ENCODE assay signal across 8 cellular contexts in genomic region chr18:48475635-48476549, GRCh38.
A peak's percentile ranks its signal among the peaks of the same experiment; 100 is the strongest.
DNase-seq lines count a peak whose midpoint lies in the region; ATAC-seq and TF ChIP-seq lines count a peak whose summit lies in the region.

No MANE protein-coding gene starts in this region.

- no peak overlapping the region for H3K4me3 ChIP-seq in naive thymus-derived CD4-positive, alpha-beta T cell (ENCODE audit: low read length)

- no peak overlapping the region for H3K4me3 Mint-ChIP-seq in naive thymus-derived CD4-positive, alpha-beta T cell

- 0 out of 2 replicates have a peak overlapping the region, but pooled peaks have one; percentile 6 for H3K27ac ChIP-seq in VCaP
- H3K27ac ChIP-seq in naive thymus-derived CD4-positive, alpha-beta T cell (ENCODE audit: low read depth, low read length): no peak overlapping the region

- CTCF ChIA-PET in naive thymus-derived CD4-positive, alpha-beta T cell (lab: Charles Lee): interaction anchor here (0.7 to 2.0 kb wide), 5 partner anchors 10 to 189 kb away, joined by 3 to 8 read pairs (median 5); no protein-coding TSS in a partner anchor

- intact Hi-C loops in naive thymus-derived CD4-positive, alpha-beta T cell (cut with micrococcal nuclease): loop anchor here (1.0 to 10.0 kb wide), 2 partner anchors 59 to 188 kb away; partner anchors contain the start of gene CTIF (in 1 of the 2)

- H3K27me3 Mint-ChIP-seq in naive thymus-derived CD4-positive, alpha-beta T cell: peaks cover 14 to 54% (median 34%) of the 10 kb centered on the region in 5 donors

- H3K27ac Mint-ChIP-seq in naive thymus-derived CD4-positive, alpha-beta T cell: no peak overlapping the region

- H3K9me3 ChIP-seq in naive thymus-derived CD4-positive, alpha-beta T cell (ENCODE audit: control insufficient read depth in 2 of 3, low read length in 3 of 3): no peaks in the 10 kb centered on the region

- no peaks in the 10 kb centered on the region for H3K4me1 Mint-ChIP-seq in naive thymus-derived CD4-positive, alpha-beta T cell

- DNase-seq in ELR (ENCODE audit: low read depth): peak; percentile 82
- peak; percentile 83 for DNase-seq in NCI-H2227 (lab: John Stamatoyannopoulos, UW; ENCODE audit: unreplicated experiment)
- peak; percentile 68 for DNase-seq in fibroblast of gingiva (ENCODE audit: low read depth)
- peak in 6 of 9 donors; percentile 19 to 40 (median 29) for DNase-seq in naive thymus-derived CD4-positive, alpha-beta T cell
- DNase-seq in NK-92 treated with Interleukin-12 subunit alpha and Interleukin-12 subunit beta, amount 100 ng/mL, for 24 hours (lab: John Stamatoyannopoulos, UW): no peak

- peak; percentile 82 for TF ChIP-seq CTCF in VCaP (conservative IDR thresholded peaks at IDR 0.05)

- H3K4me1 ChIP-seq in naive thymus-derived CD4-positive, alpha-beta T cell (ENCODE audit: control insufficient read depth in 2 of 2, insufficient read depth in 2 of 2, low read length in 2 of 2): no peaks in the 10 kb centered on the region

- peaks cover 0 to 3% of the 10 kb centered on the region in 2 donors for H3K27me3 ChIP-seq in naive thymus-derived CD4-positive, alpha-beta T cell (ENCODE audit: control insufficient read depth in 2 of 2, insufficient read depth in 2 of 2, low read length in 2 of 2)

- peaks cover 0 to 10% (median 0%) of the 10 kb centered on the region in 5 donors for H3K36me3 Mint-ChIP-seq in naive thymus-derived CD4-positive, alpha-beta T cell

- peak; percentile 75 for ATAC-seq in HG02870 (IDR thresholded peaks at IDR 0.05; ENCODE audit: unreplicated experiment)
- peak; percentile 58 for ATAC-seq in naive thymus-derived CD4-positive, alpha-beta T cell
- ATAC-seq in HG03280 (IDR thresholded peaks at IDR 0.05; ENCODE audit: unreplicated experiment): no peak

- H3K36me3 ChIP-seq in naive thymus-derived CD4-positive, alpha-beta T cell (ENCODE audit: control insufficient read depth in 2 of 3, insufficient read depth in 3 of 3, low read length in 3 of 3): no peaks in the 10 kb centered on the region

- POLR2A ChIA-PET in naive thymus-derived CD4-positive, alpha-beta T cell (lab: Charles Lee): no interaction called here

- H3K9me3 Mint-ChIP-seq in naive thymus-derived CD4-positive, alpha-beta T cell: peaks cover 0 to 10% (median 5%) of the 10 kb centered on the region in 11 donors
